In the genomic region with DNA sequence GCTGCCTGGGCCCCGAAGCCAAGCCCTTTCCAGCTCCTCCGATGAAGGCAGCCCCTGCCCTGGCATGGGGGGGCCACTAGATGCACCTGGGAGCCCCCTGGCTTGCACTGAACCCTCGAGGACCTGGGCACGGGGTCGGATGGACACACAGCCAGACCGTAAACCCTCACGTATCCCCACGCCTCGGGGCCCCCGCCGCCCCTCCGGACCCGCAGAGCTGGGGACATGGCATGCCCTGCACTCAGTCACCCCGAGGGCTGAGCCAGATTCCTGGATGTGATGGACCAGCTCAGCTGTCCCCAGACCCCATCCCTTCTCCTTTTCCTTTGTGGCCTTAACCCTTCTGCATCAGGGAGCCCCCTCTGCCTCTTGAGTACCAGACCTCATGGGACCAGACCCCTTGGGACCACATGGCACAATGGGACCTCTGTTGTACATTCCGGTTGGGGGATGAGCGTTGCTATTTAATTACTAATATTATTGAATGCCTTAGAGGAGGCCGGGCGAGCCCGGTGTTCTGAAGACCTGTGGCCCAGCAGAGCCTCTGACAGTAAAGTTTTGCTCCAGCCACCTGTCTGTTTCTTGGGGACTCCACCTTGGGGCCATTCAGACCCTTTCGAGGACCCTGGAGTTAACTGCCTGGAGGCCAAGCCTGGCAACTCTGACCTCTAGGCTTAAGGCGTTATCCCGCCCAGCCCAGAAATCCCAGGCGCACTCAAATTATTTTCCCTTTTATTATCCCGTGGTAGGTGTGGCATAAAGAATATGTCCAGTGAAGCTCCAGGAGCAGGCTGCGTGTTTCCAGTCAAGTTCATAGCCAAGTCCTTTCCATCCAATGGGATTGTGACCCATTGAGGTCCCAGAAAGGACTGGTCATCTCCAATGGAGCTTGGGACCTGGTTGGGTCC, we compare ENCODE assay signal across 1 cellular context.
TF ChIP-seq lines count a peak whose summit lies in the region.

No MANE protein-coding gene starts in this region.

TF ChIP-seq in endothelial cell of umbilical vein, 7 proteins besides CTCF, POLR2A, EP300 and RAD21:
- TF ChIP-seq, protein P1, sequence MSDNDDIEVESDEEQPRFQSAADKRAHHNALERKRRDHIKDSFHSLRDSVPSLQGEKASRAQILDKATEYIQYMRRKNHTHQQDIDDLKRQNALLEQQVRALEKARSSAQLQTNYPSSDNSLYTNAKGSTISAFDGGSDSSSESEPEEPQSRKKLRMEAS (IDR thresholded peaks at IDR 0.05; ENCODE audit: insufficient read depth, insufficient read length) = no peak
- TF ChIP-seq POLR2AphosphoS5 (IDR thresholded peaks at IDR 0.05; ENCODE audit: insufficient read depth, low read depth, low read length) = no peak
